ENCODE assay signal across 13 cellular contexts in the genomic region with DNA sequence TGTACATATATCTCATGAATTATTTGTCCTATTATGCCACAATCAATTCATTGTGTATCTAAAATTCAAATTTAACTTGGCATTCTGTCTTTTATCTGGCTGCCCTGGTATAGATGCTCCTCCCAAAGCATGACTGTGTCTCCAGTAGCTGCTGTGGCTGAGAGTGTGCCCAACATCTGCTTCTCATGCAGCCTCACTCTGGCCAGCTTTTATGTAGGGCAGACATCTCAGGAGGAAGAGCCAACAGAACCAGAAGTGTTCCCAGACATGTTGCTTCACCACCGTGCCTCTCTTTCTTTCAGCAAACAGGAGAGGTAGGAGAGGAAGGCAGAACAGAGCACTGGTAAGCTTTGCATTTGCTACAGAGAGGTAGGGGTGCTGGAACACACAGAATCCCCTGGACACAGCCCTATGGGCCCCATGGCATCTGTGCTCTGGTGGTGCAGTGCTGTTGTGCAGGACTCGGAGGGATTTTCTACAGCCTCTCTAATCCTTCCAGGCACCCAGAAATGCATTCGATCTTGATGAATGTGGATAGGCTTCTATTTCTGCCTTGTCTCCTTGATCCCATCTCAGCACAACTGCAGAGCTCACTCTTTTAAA.
DNase-seq lines count a peak whose midpoint lies in the region; ATAC-seq and TF ChIP-seq lines count a peak whose summit lies in the region.
"Had no signal": no experiment of that assay in that cellular context is flagged by ENCODE, and none has a peak within 500 bp of the region (broad histone marks: within the 10 kb centered on the region; RNA-seq: fewer than 3 reads in every experiment).

No MANE protein-coding gene starts in this region.

- H3K9me3 ChIP-seq in HUES6 (ENCODE audit: control insufficient read depth, insufficient read depth, low read depth, low read length) (no peaks in the 10 kb centered on the region; the same call in 1 of the 2 replicates), lower lobe of right lung (no peaks in the 10 kb centered on the region)

- TF ChIP-seq CTCF in cardiac fibroblast (IDR thresholded peaks at IDR 0.05; ENCODE audit: low read depth, low read length) (no peak), lower lobe of right lung (IDR thresholded peaks at IDR 0.05) (no peak)

- H3K4me1 ChIP-seq in HUES6 (ENCODE audit: control insufficient read depth, insufficient read depth, low read length), result peaks cover 31% of the 10 kb centered on the region
- peaks cover 7% of the 10 kb centered on the region for H3K4me1 ChIP-seq in lower lobe of right lung

- H3K27me3 ChIP-seq in HUES6 (ENCODE audit: control insufficient read depth, insufficient read depth, low read length), result no peaks in the 10 kb centered on the region
- H3K27me3 ChIP-seq in lower lobe of right lung (ENCODE audit: low read depth), result no peaks in the 10 kb centered on the region

- H3K36me3 ChIP-seq in HUES6 (ENCODE audit: control insufficient read depth, insufficient read depth, low read length), result no peaks in the 10 kb centered on the region; the same call in 1 of the 2 replicates
- no peaks in the 10 kb centered on the region for H3K36me3 ChIP-seq in lower lobe of right lung

- H3K27ac ChIP-seq in HUES6 (ENCODE audit: low read depth, low read length), result no peak overlapping the region
- H3K27ac ChIP-seq in lower lobe of right lung, result no peak overlapping the region

- H3K4me3 ChIP-seq in HUES6 (ENCODE audit: low read depth, low read length) (no peak overlapping the region), cardiac fibroblast (replicated peaks in 1 of 2; ENCODE audit: low read depth in 2 of 2, low read length in 2 of 2) (no peak overlapping the region), lower lobe of right lung (no peak overlapping the region)

- DNase-seq in AG08395 (ENCODE audit: low spot score) (peak; percentile 87), cardiac fibroblast (ENCODE audit: low read depth in 2 of 2) (peak; percentile 27 to 29), lower lobe of right lung (no peak), posterior vena cava (ENCODE audit: low spot score) (no peak), hypothalamus (lab: John Stamatoyannopoulos, UW) (no peak)
- DNase-seq: activated CD8-positive, alpha-beta memory T cell treated with anti-CD3 and anti-CD28 coated beads for 24 hours; foreskin melanocyte; Karpas-422; stimulated activated CD4-positive, alpha-beta T cell treated with anti-CD3 and anti-CD28 coated beads, Interleukin-1b, Interleukin-23, amount 100 ng/mL, for 48 hours; T-helper 2 cell had no signal

- ATAC-seq in lower lobe of right lung, result peak; percentile 58 to 60
- no peak for ATAC-seq in esophagus mucosa
- ATAC-seq in HG03378 (IDR thresholded peaks at IDR 0.05; ENCODE audit: unreplicated experiment), result no peak

- intact Hi-C loops in lower lobe of right lung (cut with DNase I), result no loop called here
- intact Hi-C loops in posterior vena cava (cut with DNase I), result no loop called here

- H3K9ac ChIP-seq in HUES6 (ENCODE audit: low read length), result peak overlapping the region; percentile 18

Comparison
In these comparisons a context has a peak if more than half of its experiments do, and no peak if none do; other contexts are left out.
1. DNase-seq: peak in AG08395 (single experiment) and cardiac fibroblast (2 of 2); none in lower lobe of right lung (single experiment), posterior vena cava (single experiment) and hypothalamus (0 of 51).
2. ATAC-seq: peak in lower lobe of right lung (2 of 2); none in esophagus mucosa (single experiment) and HG03378 (single experiment).